Comparison of ENCODE assay signal across 14 cellular contexts in genomic region chr16:19948186-19949104, GRCh38.
DNase-seq lines count a peak whose midpoint lies in the region; ATAC-seq lines count a peak whose summit lies in the region.
"Had no signal": no experiment of that assay in that cellular context is flagged by ENCODE, and none has a peak within 500 bp of the region (broad histone marks: within the 10 kb centered on the region; RNA-seq: fewer than 3 reads in every experiment).

No MANE protein-coding gene starts in this region.

- no peak overlapping the region for H3K4me3 Mint-ChIP-seq in stimulated activated memory B cell treated with anti-CD40 and anti-IgM and Interleukin-4, amounts not matched to agents 10 μg/mL and 1 μg/mL and 100 μg/mL, for 72 hours

- no peaks in the 10 kb centered on the region for H3K9me3 Mint-ChIP-seq in stimulated activated memory B cell treated with anti-CD40 and anti-IgM and Interleukin-4, amounts not matched to agents 10 μg/mL and 1 μg/mL and 100 μg/mL, for 72 hours

- H3K27ac Mint-ChIP-seq in stimulated activated memory B cell treated with anti-CD40 and anti-IgM and Interleukin-4, amounts not matched to agents 10 μg/mL and 1 μg/mL and 100 μg/mL, for 72 hours = no peak overlapping the region

- H3K27me3 Mint-ChIP-seq in stimulated activated memory B cell treated with anti-CD40 and anti-IgM and Interleukin-4, amounts not matched to agents 10 μg/mL and 1 μg/mL and 100 μg/mL, for 72 hours = peaks cover 9% of the 10 kb centered on the region

- peak; percentile 5 for DNase-seq in DMS53 (lab: John Stamatoyannopoulos, UW)
- no peak for DNase-seq in DMS53 treated with DMSO at 0.1 percent for 48 hours (lab: John Stamatoyannopoulos, UW; ENCODE audit: unreplicated experiment)
- DNase-seq in HT-29 (ENCODE audit: low spot score) = peak; percentile 2
- DNase-seq in astrocyte of the hippocampus (ENCODE audit: low read depth, low spot score) = peak; percentile 6
- DNase-seq in iPS-NIHi7 (ENCODE audit: extremely low spot score) = peak; percentile 76
- no peak for DNase-seq in NCI-H2081 (lab: John Stamatoyannopoulos, UW)
- DNase-seq: NCI-H1048, NCI-H2107, NCI-H446, NCI-H748 treated with DMSO at 0.1 percent for 48 hours, SHP77 had no signal

- ATAC-seq in stimulated activated memory B cell treated with anti-CD40 and anti-IgM and Interleukin-4, amounts not matched to agents 10 μg/mL and 1 μg/mL and 100 μg/mL, for 72 hours = no peak
- ATAC-seq in HG03045 (IDR thresholded peaks at IDR 0.05; ENCODE audit: unreplicated experiment) = no peak
- ATAC-seq: K562 had no signal

- no peaks in the 10 kb centered on the region for H3K36me3 Mint-ChIP-seq in stimulated activated memory B cell treated with anti-CD40 and anti-IgM and Interleukin-4, amounts not matched to agents 10 μg/mL and 1 μg/mL and 100 μg/mL, for 72 hours

- H3K4me1 Mint-ChIP-seq in stimulated activated memory B cell treated with anti-CD40 and anti-IgM and Interleukin-4, amounts not matched to agents 10 μg/mL and 1 μg/mL and 100 μg/mL, for 72 hours = no peaks in the 10 kb centered on the region

Comparison
In these comparisons a context has a peak if more than half of its experiments do, and no peak if none do; other contexts are left out.
1. DNase-seq: peak in DMS53 (single experiment), HT-29 (single experiment), astrocyte of the hippocampus (single experiment) and iPS-NIHi7 (single experiment); none in DMS53 treated with DMSO at 0.1 percent for 48 hours (single experiment) and NCI-H2081 (0 of 2).